In the genomic region with DNA sequence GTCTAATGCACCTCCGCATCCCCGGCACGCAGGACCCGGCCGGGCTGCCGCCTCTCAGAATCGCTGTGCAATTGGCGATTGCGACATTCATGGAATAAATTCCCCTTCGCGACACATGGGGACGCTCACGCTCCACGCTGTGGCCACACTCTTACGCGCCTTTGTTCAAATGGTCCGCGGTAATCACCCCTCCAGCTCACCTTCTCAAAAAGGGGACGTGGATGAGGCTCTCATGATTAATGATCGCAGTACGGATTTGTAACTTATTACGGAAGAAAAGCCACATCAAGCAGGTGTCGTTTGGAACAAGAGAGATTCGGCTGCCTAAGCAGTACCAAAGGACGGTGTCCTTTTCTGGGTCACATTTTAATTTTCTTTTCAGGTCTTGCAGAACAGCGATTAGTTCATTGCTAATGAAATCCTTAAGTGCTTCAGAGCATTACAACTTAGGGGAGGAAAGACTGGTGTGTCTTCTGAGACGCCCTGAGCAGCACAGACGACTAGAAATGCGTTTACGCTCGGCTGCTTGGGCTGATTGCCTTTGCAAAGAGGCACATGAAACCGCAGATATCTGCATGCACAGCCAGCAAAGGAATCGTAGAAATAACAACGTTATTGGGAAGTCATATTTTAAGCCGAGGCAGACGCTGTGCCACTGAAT, we compare ENCODE assay signal across 9 cellular contexts. TPM values are rescaled to one million over a fixed set of nuclear protein-coding genes. Genes with fewer than 3 reads are reported as not detected.
A peak's percentile ranks its signal among the peaks of the same experiment; 100 is the strongest.
DNase-seq lines count a peak whose midpoint lies in the region; ATAC-seq, FAIRE-seq and TF ChIP-seq lines count a peak whose summit lies in the region.
"Had no signal": no experiment of that assay in that cellular context is flagged by ENCODE, and none has a peak within 500 bp of the region (broad histone marks: within the 10 kb centered on the region; RNA-seq: fewer than 3 reads in every experiment).

No MANE protein-coding gene starts in this region.

- WGBS in pancreas, 2 donors: 7% methylated on average over 36 of the region's 36 CpGs

- H3K27me3 ChIP-seq in pancreas: peaks cover 0 to 11% (median 0%) of the 10 kb centered on the region in 4 donors

- H3K36me3 Mint-ChIP-seq in activated B cell treated with CpG ODN at 0.5 μM for 24 hours (ENCODE audit: low read depth) (no peaks in the 10 kb centered on the region), glutamatergic neuron (ENCODE audit: unreplicated experiment) (peaks cover 15% of the 10 kb centered on the region)

- no peaks in the 10 kb centered on the region for H3K36me3 ChIP-seq in pancreas

- peaks cover 9% of the 10 kb centered on the region for H3K9me3 Mint-ChIP-seq in activated B cell treated with CpG ODN at 0.5 μM for 24 hours
- H3K9me3 Mint-ChIP-seq in glutamatergic neuron (ENCODE audit: unreplicated experiment): peaks cover 5% of the 10 kb centered on the region

- peaks cover 35% of the 10 kb centered on the region for H3K27me3 Mint-ChIP-seq in activated B cell treated with CpG ODN at 0.5 μM for 24 hours
- no peaks in the 10 kb centered on the region for H3K27me3 Mint-ChIP-seq in glutamatergic neuron (ENCODE audit: unreplicated experiment)

- H3K4me3 Mint-ChIP-seq in activated B cell treated with CpG ODN at 0.5 μM for 24 hours (peak overlapping the region; percentile 39), glutamatergic neuron (ENCODE audit: unreplicated experiment) (peak overlapping the region; percentile 76)

- H3K4me1 ChIP-seq in pancreas: peaks cover 0 to 3% (median 0%) of the 10 kb centered on the region in 3 donors

- TF ChIP-seq CTCF in AG09309 (IDR thresholded peaks at IDR 0.05; ENCODE audit: control insufficient read depth, insufficient read depth, low read depth, low read length, missing control alignments) (peak; percentile 87), GM12875 (IDR thresholded peaks at IDR 0.05; ENCODE audit: borderline replicate concordance, insufficient read depth, low read depth, low read length) (peak; percentile 90), activated B cell treated with CpG ODN at 0.5 μM for 24 hours (IDR thresholded peaks at IDR 0.05) (peak; percentile 53), glutamatergic neuron (IDR thresholded peaks at IDR 0.05; ENCODE audit: partially characterized antibody, unreplicated experiment) (peak; percentile 88), pancreas (IDR thresholded peaks at IDR 0.05) (peak; percentile 55 to 88 (median 85))

- H3K27ac ChIP-seq in pancreas: no peak overlapping the region

- no peak overlapping the region for H3K4me3 ChIP-seq in AG09309 (ENCODE audit: control insufficient read depth, low read depth, low read length)
- no peak overlapping the region for H3K4me3 ChIP-seq in GM12875 (ENCODE audit: low read depth, low read length)
- peak overlapping the region in 1 of 4 donors; percentile 30 for H3K4me3 ChIP-seq in pancreas

- FAIRE-seq in pancreas (lab: Jason Lieb, UNC): no peak

- peak; percentile 60 for ATAC-seq in activated B cell treated with CpG ODN at 0.5 μM for 24 hours (ENCODE audit: low read depth)
- ATAC-seq in pancreas: peak; percentile 86 to 97 (median 96)
- ATAC-seq in HG03457 (IDR thresholded peaks at IDR 0.05; ENCODE audit: unreplicated experiment): no peak
- no peak for ATAC-seq in GM21447 (IDR thresholded peaks at IDR 0.05; ENCODE audit: unreplicated experiment)
- ATAC-seq: left colon had no signal

- no peaks in the 10 kb centered on the region for H3K9me3 ChIP-seq in pancreas

- H3K4me1 Mint-ChIP-seq in activated B cell treated with CpG ODN at 0.5 μM for 24 hours: peaks cover 9% of the 10 kb centered on the region
- peaks cover 11% of the 10 kb centered on the region for H3K4me1 Mint-ChIP-seq in glutamatergic neuron (ENCODE audit: low read depth, unreplicated experiment)

- intact Hi-C loops in activated B cell treated with CpG ODN at 0.5 μM for 24 hours (cut with micrococcal nuclease) (loop anchor here (1.0 to 10.0 kb wide), 6 partner anchors 64 to 1084 kb away; no protein-coding TSS in a partner anchor), pancreas (cut with DNase I) (no loop called here)

- CTCF ChIA-PET in activated B cell treated with CpG ODN at 0.5 μM for 24 hours (lab: Charles Lee): interaction anchor here (1.0 to 5.7 kb wide), 6 partner anchors 87 to 914 kb away, joined by 4 to 83 read pairs (median 4); no protein-coding TSS in a partner anchor

- POLR2A ChIA-PET in activated B cell treated with CpG ODN at 0.5 μM for 24 hours (lab: Charles Lee): interaction anchor here (0.6 kb wide), 1 partner anchor 1033 kb away, joined by 3 read pairs; the partner anchor contains the start of gene EP400

- peak; percentile 8 for DNase-seq in AG09309 (ENCODE audit: low read depth)
- peak; percentile 45 for DNase-seq in NCI-H1694 (lab: John Stamatoyannopoulos, UW)
- DNase-seq in activated B cell treated with CpG ODN at 0.5 μM for 24 hours: peak; percentile 48
- peak; percentile 79 for DNase-seq in glutamatergic neuron
- peak; percentile 26 to 78 (median 54) for DNase-seq in pancreas

- H3K27ac Mint-ChIP-seq in activated B cell treated with CpG ODN at 0.5 μM for 24 hours (no peak overlapping the region), glutamatergic neuron (ENCODE audit: unreplicated experiment) (peak overlapping the region; percentile 80)

RNA-seq across cellular contexts. Expression of gene ADGRD1, which starts 37.3 kb away (rescaled TPM):
- total RNA-seq in activated B cell treated with CpG ODN at 0.5 μM for 24 hours (0.46 and 0.47 TPM in 2 replicates), glutamatergic neuron (ENCODE audit: unreplicated experiment) (0.96 TPM), pancreas (1 to 10 TPM; 4.4 to 7.3 (median 6.1) TPM)
- 1 to 10 TPM; 1.4 to 2.3 TPM for polyA plus RNA-seq in pancreas

RNA-seq across cellular contexts. Expression of gene RAN, which starts 44.5 kb away (rescaled TPM):
- 748 and 757 TPM in 2 replicates for total RNA-seq in activated B cell treated with CpG ODN at 0.5 μM for 24 hours
- 766 TPM for total RNA-seq in glutamatergic neuron (ENCODE audit: unreplicated experiment)
- total RNA-seq in pancreas: 100 to 1,000 TPM in 5 of 6 donors, 10 to 100 TPM in 1; 80.5 to 201 (median 166) TPM
- polyA plus RNA-seq in pancreas: 100 to 1,000 TPM in 1 of 2 donors, 10 to 100 TPM in 1; 60.0 to 152 TPM

Comparison
In these comparisons a context has a peak if more than half of its experiments do, and no peak if none do; other contexts are left out.
1. DNase-seq: peak in every context shown above with its lines; median percentile 79 in glutamatergic neuron; 54 in pancreas; 48 in activated B cell treated with CpG ODN at 0.5 μM for 24 hours; 45 in NCI-H1694; 8 in AG09309.
2. ATAC-seq: peak in activated B cell treated with CpG ODN at 0.5 μM for 24 hours (single experiment) and pancreas (4 of 4); none in HG03457 (single experiment) and GM21447 (single experiment).
3. Peak in every context shown above with its lines, with median percentiles within 50 percentile points of each other: CTCF ChIP-seq.